Comparison of ENCODE assay signal across 8 cellular contexts in genomic region chr2:130427631-130428030, GRCh38.
DNase-seq lines count a peak whose midpoint lies in the region; ATAC-seq lines count a peak whose summit lies in the region.
"Not testable (repeated sequence)": the region's sequence is repeated elsewhere in the genome, so short reads cannot be mapped to it uniquely, and the experiment has no call there.

No MANE protein-coding gene starts in this region.

- DNase-seq in CD1c-positive myeloid dendritic cell (ENCODE audit: extremely low spot score) = peak; percentile 35
- peak; percentile 41 for DNase-seq in activated CD4-positive, alpha-beta memory T cell treated with anti-CD3 and anti-CD28 coated beads for 36 hours
- peak in 39 of 61 donors; percentile 2 to 67 (median 24) for DNase-seq in caudate nucleus (lab: John Stamatoyannopoulos, UW)
- peak; percentile 77 for DNase-seq in cardiac septum (ENCODE audit: low spot score)
- peak; percentile 54 for DNase-seq in midbrain (lab: John Stamatoyannopoulos, UW)
- DNase-seq in stimulated activated CD4-positive, alpha-beta T cell treated with anti-CD3 and anti-CD28 coated beads, Interleukin-4, amount 100 ng/mL, for 1 hour = peak; percentile 12

- not testable (repeated sequence) for H3K27me3 ChIP-seq in HUES64 (ENCODE audit: insufficient read depth, low read length)

- not testable (repeated sequence) for H3K9me3 ChIP-seq in HUES64 (ENCODE audit: insufficient read depth, low read depth, low read length)

- H3K27ac Mint-ChIP-seq in activated CD4-positive, alpha-beta memory T cell treated with anti-CD3 and anti-CD28 coated beads for 36 hours = not testable (repeated sequence)

- POLR2A ChIA-PET in activated CD4-positive, alpha-beta memory T cell treated with anti-CD3 and anti-CD28 coated beads for 36 hours (lab: Charles Lee) = not testable (repeated sequence)

- H3K4me1 ChIP-seq in HUES64 (ENCODE audit: insufficient read depth, low read length) = not testable (repeated sequence)

- peak overlapping the region; percentile 52; the same call in 1 of the 2 replicates for H3K9ac ChIP-seq in HUES64 (ENCODE audit: low read depth, low read length)

- CTCF ChIA-PET in activated CD4-positive, alpha-beta memory T cell treated with anti-CD3 and anti-CD28 coated beads for 36 hours (lab: Charles Lee) = not testable (repeated sequence)

- H3K27ac ChIP-seq in HUES64 (ENCODE audit: low read depth, low read length); caudate nucleus (ENCODE audit: low read depth, low read length): not testable (repeated sequence)

- not testable (repeated sequence) for H3K36me3 Mint-ChIP-seq in activated CD4-positive, alpha-beta memory T cell treated with anti-CD3 and anti-CD28 coated beads for 36 hours

- H3K36me3 ChIP-seq in HUES64 (ENCODE audit: insufficient read depth, low read length) = not testable (repeated sequence)

- H3K27me3 Mint-ChIP-seq in activated CD4-positive, alpha-beta memory T cell treated with anti-CD3 and anti-CD28 coated beads for 36 hours = peaks cover 14% of the 10 kb centered on the region

- not testable (repeated sequence) for H3K9me3 Mint-ChIP-seq in activated CD4-positive, alpha-beta memory T cell treated with anti-CD3 and anti-CD28 coated beads for 36 hours

- intact Hi-C loops in activated CD4-positive, alpha-beta memory T cell treated with anti-CD3 and anti-CD28 coated beads for 36 hours (cut with micrococcal nuclease); cardiac septum (cut with DNase I): not testable (repeated sequence)

- peak overlapping the region; percentile 63 for H3K4me3 ChIP-seq in HUES64 (ENCODE audit: low read length)

- peak overlapping the region; percentile 43 for H3K4me3 Mint-ChIP-seq in activated CD4-positive, alpha-beta memory T cell treated with anti-CD3 and anti-CD28 coated beads for 36 hours

- not testable (repeated sequence) for H3K4me1 Mint-ChIP-seq in activated CD4-positive, alpha-beta memory T cell treated with anti-CD3 and anti-CD28 coated beads for 36 hours (ENCODE audit: low read depth)

- ATAC-seq in GM21367 (IDR thresholded peaks at IDR 0.05; ENCODE audit: unreplicated experiment) = peak; percentile 58

- WGBS in HUES64 = 11% methylated on average over 34 of the region's 34 CpGs

Comparison
In these comparisons a context has a peak if more than half of its experiments do, and no peak if none do; other contexts are left out.
1. DNase-seq: peak in every context shown above with its lines; median percentile 77 in cardiac septum; 54 in midbrain; 41 in activated CD4-positive, alpha-beta memory T cell treated with anti-CD3 and anti-CD28 coated beads for 36 hours; 35 in CD1c-positive myeloid dendritic cell; 24 in caudate nucleus; 12 in stimulated activated CD4-positive, alpha-beta T cell treated with anti-CD3 and anti-CD28 coated beads, Interleukin-4, amount 100 ng/mL, for 1 hour.